13 cellular contexts compared by ENCODE assay signal in the genomic region with DNA sequence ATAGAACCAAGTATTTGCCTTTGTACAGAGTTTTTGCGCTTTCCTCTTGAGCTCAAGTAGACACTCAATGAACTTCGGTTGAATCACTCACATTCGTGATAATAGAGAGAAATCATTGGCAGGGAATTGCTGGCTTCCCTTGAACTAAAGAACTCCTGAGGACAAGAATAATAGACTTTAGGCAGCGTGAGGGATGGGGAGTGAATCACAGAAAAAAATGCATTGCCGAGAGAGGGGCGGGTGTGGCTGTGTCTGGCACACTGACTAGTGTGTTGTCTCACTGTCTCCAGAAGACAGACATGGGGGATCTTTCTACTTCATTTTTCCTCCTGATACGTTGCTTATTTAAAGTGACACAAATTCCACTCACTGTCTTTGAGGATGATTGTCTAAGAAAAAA.
"Had no signal": no experiment of that assay in that cellular context is flagged by ENCODE, and none has a peak within 500 bp of the region (broad histone marks: within the 10 kb centered on the region; RNA-seq: fewer than 3 reads in every experiment).

No MANE protein-coding gene starts in this region.

- H3K36me3 ChIP-seq: esophagus squamous epithelium, lower lobe of right lung, pancreas had no signal

- H3K4me3 Mint-ChIP-seq: activated T-helper 1 cell treated with anti-CD3 and anti-CD28 coated beads, Interleukin-12 subunit alpha, Interleukin-12 subunit beta, Interleukin-2, Interleukin-4 antibody, amounts not matched to agents 30 ng/mL and 10 ng/mL and 1 ng/mL, durations not matched to agents 14 hours and 24 hours and 36 hours; endodermal cell; T-helper 2 cell treated with Interferon-gamma antibody and Interleukin-4, amounts not matched to agents 5 μg/mL and 100 μg/mL, for 36 hours had no signal

- H3K4me1 Mint-ChIP-seq: endodermal cell had no signal

- H3K9me3 ChIP-seq: esophagus squamous epithelium, lower lobe of right lung, pancreas had no signal

- H3K4me1 ChIP-seq: lower lobe of right lung, pancreas had no signal

- FAIRE-seq: frontal cortex, pancreas had no signal

- ATAC-seq: left cardiac atrium, lower lobe of right lung, pancreas, sciatic nerve had no signal

- H3K27me3 ChIP-seq: pancreas had no signal

- H3K27ac Mint-ChIP-seq: activated T-helper 1 cell treated with anti-CD3 and anti-CD28 coated beads, Interleukin-12 subunit alpha, Interleukin-12 subunit beta, Interleukin-2, Interleukin-4 antibody, amounts not matched to agents 30 ng/mL and 10 ng/mL and 1 ng/mL, durations not matched to agents 14 hours and 24 hours and 36 hours; endodermal cell; T-helper 2 cell treated with Interferon-gamma antibody and Interleukin-4, amounts not matched to agents 5 μg/mL and 100 μg/mL, for 36 hours had no signal

- H3K4me3 ChIP-seq: dorsolateral prefrontal cortex, esophagus squamous epithelium, lower lobe of right lung, pancreas had no signal

- H3K27ac ChIP-seq: dorsolateral prefrontal cortex, lower lobe of right lung, pancreas had no signal

- DNase-seq: activated naive CD4-positive, alpha-beta T cell; dorsolateral prefrontal cortex; endodermal cell; esophagus squamous epithelium; head of caudate nucleus; left cardiac atrium; lower lobe of right lung; midbrain; pancreas had no signal

- H3K9me3 Mint-ChIP-seq: activated T-helper 1 cell treated with anti-CD3 and anti-CD28 coated beads, Interleukin-12 subunit alpha, Interleukin-12 subunit beta, Interleukin-2, Interleukin-4 antibody, amounts not matched to agents 30 ng/mL and 10 ng/mL and 1 ng/mL, durations not matched to agents 14 hours and 24 hours and 36 hours; endodermal cell had no signal
